Comparison of ENCODE assay signal across 9 cellular contexts in the genomic region with DNA sequence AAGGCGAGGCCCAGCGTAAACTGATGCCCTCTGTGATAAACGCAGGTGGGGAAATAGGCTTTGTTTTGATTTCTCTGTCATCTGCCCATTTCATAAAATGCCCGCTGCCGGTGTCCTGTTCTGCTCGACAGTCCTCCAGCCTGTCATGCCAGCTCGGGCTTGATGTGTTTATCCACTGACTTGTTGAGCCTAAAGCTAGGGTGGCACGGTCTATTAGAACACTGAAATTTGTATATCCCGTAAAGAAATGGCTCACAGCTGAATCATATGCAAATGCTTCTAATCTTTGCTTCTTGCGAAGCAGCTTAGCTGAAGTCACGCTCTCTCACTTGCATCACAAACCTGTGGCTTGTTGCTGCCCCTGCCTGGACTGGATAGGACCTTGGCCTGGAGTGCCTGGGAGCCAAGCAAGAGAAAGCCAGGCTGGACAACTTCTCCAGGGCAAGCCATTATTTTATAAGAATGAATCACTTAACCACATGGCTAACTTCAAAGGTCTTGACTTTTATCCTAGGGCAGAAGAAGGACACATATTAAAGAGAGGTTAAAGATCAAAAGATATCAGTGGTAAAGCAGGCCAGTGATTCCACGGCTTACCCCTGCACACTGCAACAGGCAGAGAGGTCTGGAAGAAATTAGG. TPM values are rescaled to one million over a fixed set of nuclear protein-coding genes. Genes with fewer than 3 reads are reported as not detected.
DNase-seq lines count a peak whose midpoint lies in the region; TF ChIP-seq lines count a peak whose summit lies in the region.
"Had no signal": no experiment of that assay in that cellular context is flagged by ENCODE, and none has a peak within 500 bp of the region (broad histone marks: within the 10 kb centered on the region; RNA-seq: fewer than 3 reads in every experiment).

No MANE protein-coding gene starts in this region.

- no peaks in the 10 kb centered on the region for H3K9me3 ChIP-seq in breast epithelium

- peaks cover 53% of the 10 kb centered on the region for H3K4me1 Mint-ChIP-seq in CD14-positive monocyte
- H3K4me1 Mint-ChIP-seq in mesothelial cell of epicardium, result peaks cover 5% of the 10 kb centered on the region
- H3K4me1 Mint-ChIP-seq in endothelial cell (ENCODE audit: unreplicated experiment), result peaks cover 8% of the 10 kb centered on the region

- H3K27ac Mint-ChIP-seq in CD14-positive monocyte (peak overlapping the region; percentile 81 to 95 (median 91)), mesothelial cell of epicardium (peak overlapping the region; percentile 5), endothelial cell (ENCODE audit: unreplicated experiment) (no peak overlapping the region)

- H3K9me3 Mint-ChIP-seq in CD14-positive monocyte (peaks cover 0 to 2% (median 0%) of the 10 kb centered on the region in 7 donors), mesothelial cell of epicardium (no peaks in the 10 kb centered on the region), endothelial cell (ENCODE audit: unreplicated experiment) (no peaks in the 10 kb centered on the region)

- intact Hi-C loops in CD14-positive monocyte (cut with micrococcal nuclease) (loop anchor here (10.0 kb wide), 2 partner anchors 69 to 381 kb away; no protein-coding TSS in a partner anchor), breast epithelium (cut with DNase I; ENCODE audit: low total_unique reads) (no loop called here)

- H3K27ac ChIP-seq in breast epithelium (peak overlapping the region; percentile 76 to 84), coronary artery (no peak overlapping the region)

- peak; percentile 73 for DNase-seq in CD14-positive monocyte (ENCODE audit: low spot score)
- peak; percentile 97 for DNase-seq in LHCN-M2 (ENCODE audit: low read depth)
- peak in 1 of 2 donors; percentile 73 for DNase-seq in breast epithelium (ENCODE audit: low spot score in 2 of 2)
- no peak for DNase-seq in mesothelial cell of epicardium (ENCODE audit: low spot score in 2 of 2, unreplicated experiment in 2 of 2)
- DNase-seq in NCI-H146 (lab: John Stamatoyannopoulos, UW), result no peak
- no peak for DNase-seq in NCI-H510A treated with DMSO at 0.1 percent for 48 hours (lab: John Stamatoyannopoulos, UW)
- no peak for DNase-seq in coronary artery (ENCODE audit: low spot score)
- DNase-seq in endothelial cell (ENCODE audit: low spot score), result no peak

- H3K27me3 Mint-ChIP-seq in CD14-positive monocyte (ENCODE audit: low read depth in 3 of 3) (peaks cover 0 to 3% (median 0%) of the 10 kb centered on the region in 3 donors), mesothelial cell of epicardium (ENCODE audit: low read depth) (peaks cover 2% of the 10 kb centered on the region), endothelial cell (ENCODE audit: unreplicated experiment) (peaks cover 2% of the 10 kb centered on the region)

- no peak for TF ChIP-seq POLR2A in breast epithelium (IDR thresholded peaks at IDR 0.05)

- H3K4me3 ChIP-seq in breast epithelium (no peak overlapping the region), coronary artery (no peak overlapping the region)

- peak overlapping the region in 1 of 2 donors; percentile 33 for H3K4me3 Mint-ChIP-seq in CD14-positive monocyte
- H3K4me3 Mint-ChIP-seq in mesothelial cell of epicardium, result no peak overlapping the region
- H3K4me3 Mint-ChIP-seq in endothelial cell (ENCODE audit: unreplicated experiment), result no peak overlapping the region

- TF ChIP-seq CTCF in CD14-positive monocyte (IDR thresholded peaks at IDR 0.05) (no peak), breast epithelium (IDR thresholded peaks at IDR 0.05) (no peak), mesothelial cell of epicardium (IDR thresholded peaks at IDR 0.05; ENCODE audit: unreplicated experiment) (no peak), coronary artery (IDR thresholded peaks at IDR 0.05) (no peak), endothelial cell (IDR thresholded peaks at IDR 0.05; ENCODE audit: unreplicated experiment) (no peak)

- H3K4me1 ChIP-seq in breast epithelium, result peaks cover 0 to 17% of the 10 kb centered on the region in 2 donors

- H3K36me3 Mint-ChIP-seq in CD14-positive monocyte (peaks cover 0 to 2% of the 10 kb centered on the region in 2 donors), mesothelial cell of epicardium (no peaks in the 10 kb centered on the region), endothelial cell (ENCODE audit: low read depth, unreplicated experiment) (no peaks in the 10 kb centered on the region)

- H3K27me3 ChIP-seq in breast epithelium, result no peaks in the 10 kb centered on the region

- no peaks in the 10 kb centered on the region for H3K36me3 ChIP-seq in breast epithelium

RNA-seq across cellular contexts. Expression of a gene that starts 33.1 kb away (rescaled TPM):
- under 1 TPM in 1 of 2 donors, not detected in 1; 0.21 TPM for polyA plus RNA-seq in CD14-positive monocyte
- total RNA-seq in LHCN-M2 (2014; rRNA removed), result not detected in 2 replicates
- polyA plus RNA-seq in LHCN-M2 (2012), result 0.02 TPM
- total RNA-seq in breast epithelium, result 100 to 1,000 TPM in 2 of 3 donors, under 1 TPM in 1; 0.16 to 392 (median 132) TPM
- 1.0 to 1.3 TPM (median 1.2 TPM) in 3 replicates for total RNA-seq in mesothelial cell of epicardium
- not detected for total RNA-seq in endothelial cell (ENCODE audit: unreplicated experiment)
- total RNA-seq: dermis microvascular lymphatic vessel endothelial cell had no signal

Comparison
In these comparisons a context has a peak if more than half of its experiments do, and no peak if none do; other contexts are left out.
1. DNase-seq: peak in CD14-positive monocyte (single experiment) and LHCN-M2 (single experiment); none in mesothelial cell of epicardium (0 of 2), NCI-H146 (single experiment), NCI-H510A treated with DMSO at 0.1 percent for 48 hours (single experiment), coronary artery (single experiment) and endothelial cell (single experiment).
2. H3K27ac ChIP-seq: peak in breast epithelium (2 of 2); none in coronary artery (0 of 2).